17 cellular contexts compared by ENCODE assay signal in the genomic region with DNA sequence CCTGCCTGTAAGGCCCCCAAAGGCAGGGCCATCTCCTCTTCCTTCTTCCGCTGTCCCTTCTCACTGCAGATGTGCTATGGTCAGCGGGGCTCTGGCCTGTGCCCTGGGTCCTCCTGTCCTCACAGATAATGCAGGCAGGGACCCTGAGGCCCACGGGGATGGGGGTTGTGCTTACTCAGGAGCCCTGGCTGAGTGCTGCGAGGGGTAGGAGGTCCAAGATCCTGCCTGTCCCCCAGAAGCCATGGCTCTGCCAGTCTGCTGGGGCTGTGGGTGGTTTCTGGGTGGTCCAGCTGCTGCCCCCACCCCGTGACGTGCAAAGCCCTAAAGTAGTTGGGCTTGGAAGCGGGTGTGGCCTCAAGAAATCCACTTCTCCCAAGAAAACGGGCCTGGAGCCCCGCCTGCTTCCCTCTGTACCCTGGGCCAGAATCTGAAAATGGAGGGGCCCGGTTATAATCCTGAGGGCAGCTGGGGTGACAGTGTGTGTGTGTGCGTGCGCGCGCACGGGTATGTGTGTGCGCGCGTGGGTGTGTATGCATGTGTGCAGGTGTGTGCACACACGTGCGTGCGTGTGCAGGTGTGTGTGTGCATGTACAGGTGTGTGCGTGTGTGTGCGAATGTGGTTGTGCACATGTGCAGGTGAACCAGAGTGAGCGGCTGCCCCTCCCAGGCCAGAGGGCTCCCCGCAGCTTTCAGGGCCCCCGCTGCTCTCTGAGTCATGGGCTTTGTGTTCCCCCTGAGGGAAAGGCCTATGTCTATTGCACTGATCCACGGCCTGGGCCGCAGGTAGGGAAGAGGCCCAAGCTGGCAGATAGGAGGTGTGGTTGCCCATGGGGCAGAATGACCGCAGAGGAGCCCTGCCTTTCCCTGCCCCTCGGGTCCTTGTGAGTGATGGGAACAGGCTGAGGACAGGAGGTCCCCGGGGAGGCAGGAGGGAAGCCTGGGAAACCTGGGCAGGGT. TPM values are rescaled to one million over a fixed set of nuclear protein-coding genes. Genes with fewer than 3 reads are reported as not detected.
DNase-seq lines count a peak whose midpoint lies in the region; ATAC-seq and TF ChIP-seq lines count a peak whose summit lies in the region.
"Had no signal": no experiment of that assay in that cellular context is flagged by ENCODE, and none has a peak within 500 bp of the region (broad histone marks: within the 10 kb centered on the region; RNA-seq: fewer than 3 reads in every experiment).

No MANE protein-coding gene starts in this region.

- no peaks in the 10 kb centered on the region for H3K36me3 Mint-ChIP-seq in GM23338 (ENCODE audit: low read depth)
- H3K36me3 Mint-ChIP-seq in progenitor cell of endocrine pancreas (ENCODE audit: insufficient read depth) = no peaks in the 10 kb centered on the region
- peaks cover 41% of the 10 kb centered on the region for H3K36me3 Mint-ChIP-seq in Calu3 (ENCODE audit: insufficient read depth, unreplicated experiment)

- BruUV-seq in Calu3 (replicated peaks; lab: Mats Ljungman, UMichigan) = no TSS peak

- no peaks in the 10 kb centered on the region; the same call in 2 of the 3 replicates for H3K9me3 Mint-ChIP-seq in GM23338
- no peaks in the 10 kb centered on the region for H3K9me3 Mint-ChIP-seq in progenitor cell of endocrine pancreas (ENCODE audit: low read depth)
- H3K9me3 Mint-ChIP-seq in Calu3 (ENCODE audit: low read depth, unreplicated experiment) = no peaks in the 10 kb centered on the region

- H3K9me3 ChIP-seq in BLaER1 = no peaks in the 10 kb centered on the region

- intact Hi-C loops in dorsolateral prefrontal cortex (cut with DNase I) (no loop called here), Calu3 (cut with micrococcal nuclease; ENCODE audit: unreplicated experiment) (no loop called here)

- H4K20me1 ChIP-seq in BLaER1 (peaks cover 54% of the 10 kb centered on the region), GM23338 (replicated peaks; ENCODE audit: insufficient read depth) (no peaks in the 10 kb centered on the region)

- H2AFZ ChIP-seq in GM23338 = no peak overlapping the region

- H3K4me1 ChIP-seq in BLaER1 (peaks cover 69% of the 10 kb centered on the region), GM23338 (ENCODE audit: insufficient read depth) (no peaks in the 10 kb centered on the region)

- H3K4me3 Mint-ChIP-seq in GM23338 (no peak overlapping the region), progenitor cell of endocrine pancreas (ENCODE audit: low read depth) (no peak overlapping the region), Calu3 (ENCODE audit: low read depth, unreplicated experiment) (no peak overlapping the region)

- H3K4me2 ChIP-seq in BLaER1 (no peak overlapping the region), GM23338 (no peak overlapping the region)
- H3K4me2 ChIP-seq: KMS-11 had no signal

- CTCF ChIA-PET in Calu3 (lab: Charles Lee) = no interaction called here

- DNase-seq in GM23338 (ENCODE audit: low spot score) = no peak
- no peak for DNase-seq in dorsolateral prefrontal cortex
- DNase-seq in progenitor cell of endocrine pancreas (ENCODE audit: low spot score, unreplicated experiment) = no peak
- no peak for DNase-seq in NCI-H2081 (lab: John Stamatoyannopoulos, UW)
- DNase-seq in Calu3 = no peak
- no peak for DNase-seq in T-helper 1 cell
- DNase-seq in HuH-7.5 (ENCODE audit: low spot score) = no peak
- DNase-seq: DMS53, GOT3, NCI-H1092, NCI-H146, NCI-H510A treated with DMSO at 0.1 percent for 48 hours had no signal

- H3K4me3 ChIP-seq in BLaER1 = no peak overlapping the region
- no peak overlapping the region for H3K4me3 ChIP-seq in GM23338
- no peak overlapping the region for H3K4me3 ChIP-seq in dorsolateral prefrontal cortex
- H3K4me3 ChIP-seq: SK-N-MC had no signal

- H3K9me2 ChIP-seq in GM23338 (ENCODE audit: insufficient read depth) = no peaks in the 10 kb centered on the region

- no peaks in the 10 kb centered on the region for H3F3A ChIP-seq in GM23338 (replicated peaks; ENCODE audit: low read depth)

- H3K9ac ChIP-seq in BLaER1 = no peak overlapping the region
- H3K9ac ChIP-seq: KMS-11 had no signal

- ATAC-seq in GM23338 = peak; percentile 5; the same call in 2 of the 3 replicates

- H3K27me3 ChIP-seq in BLaER1 (no peaks in the 10 kb centered on the region), GM23338 (ENCODE audit: insufficient read depth) (no peaks in the 10 kb centered on the region), dorsolateral prefrontal cortex (no peaks in the 10 kb centered on the region)

- H3K36me3 ChIP-seq in BLaER1 = no peaks in the 10 kb centered on the region
- no peaks in the 10 kb centered on the region for H3K36me3 ChIP-seq in GM23338 (ENCODE audit: insufficient read depth)

- no peaks in the 10 kb centered on the region for H3K79me2 ChIP-seq in GM23338 (replicated peaks; ENCODE audit: insufficient read depth)

- peaks cover 7% of the 10 kb centered on the region; the same call in 2 of the 3 replicates for H3K4me1 Mint-ChIP-seq in GM23338
- peaks cover 15% of the 10 kb centered on the region for H3K4me1 Mint-ChIP-seq in progenitor cell of endocrine pancreas (ENCODE audit: low read depth)
- H3K4me1 Mint-ChIP-seq in Calu3 (ENCODE audit: low read depth, unreplicated experiment) = peaks cover 59% of the 10 kb centered on the region

- TF ChIP-seq CTCF in GM23338 (conservative IDR thresholded peaks at IDR 0.05; ENCODE audit: low read depth in 2 of 2) (no peak), dorsolateral prefrontal cortex (IDR thresholded peaks at IDR 0.05 in 54 of 56, conservative IDR thresholded peaks at IDR 0.05 in 2 of 56; ENCODE audit: low read depth in 1 of 56, partially characterized antibody in 56 of 56) (no peak), progenitor cell of endocrine pancreas (IDR thresholded peaks at IDR 0.05; ENCODE audit: unreplicated experiment) (no peak), Calu3 (IDR thresholded peaks at IDR 0.05; ENCODE audit: unreplicated experiment) (no peak)

- 0 out of 2 replicates have a peak overlapping the region, but pooled peaks have one; percentile 55 for H3K27ac ChIP-seq in BLaER1
- H3K27ac ChIP-seq in GM23338 (ENCODE audit: low read depth) = no peak overlapping the region
- H3K27ac ChIP-seq in dorsolateral prefrontal cortex = peak overlapping the region in 44 of 59 donors; percentile 12 to 88 (median 73)
- H3K27ac ChIP-seq: KMS-11, SK-N-MC had no signal

- H3K27ac Mint-ChIP-seq in GM23338 (no peak overlapping the region; the same call in 1 of the 2 replicates), progenitor cell of endocrine pancreas (peak overlapping the region; percentile 62), Calu3 (ENCODE audit: unreplicated experiment) (no peak overlapping the region)

- H3K27me3 Mint-ChIP-seq in GM23338 (ENCODE audit: insufficient read depth, low read depth, poor library complexity) (peaks cover 21% of the 10 kb centered on the region), progenitor cell of endocrine pancreas (peaks cover 7% of the 10 kb centered on the region), Calu3 (ENCODE audit: unreplicated experiment) (no peaks in the 10 kb centered on the region)

TF ChIP-seq in GM23338, 12 proteins besides CTCF, POLR2A, EP300 and RAD21 (continues in another document):
- no peak for TF ChIP-seq JUNB (IDR thresholded peaks at IDR 0.05; ENCODE audit: unreplicated experiment)

RNA-seq across cellular contexts. Expression of a gene that starts 13.8 kb away (rescaled TPM):
- total RNA-seq in GM23338 (2014; rRNA removed; shearing (Covaris generic)) = 0.78 and 2.3 TPM in 2 replicates
- polyA plus RNA-seq in GM23338 (2016; fragmentation: Nextera tagmentation; extraction: Ambion mirVana) = 1.4 and 1.7 TPM in 2 replicates
- total RNA-seq in dorsolateral prefrontal cortex (100 to 1,000 TPM in 4 of 120 experiments, 10 to 100 TPM in 116; 41.1 to 115 (median 69.7) TPM), progenitor cell of endocrine pancreas (0.60 and 1.5 TPM in 2 replicates), Calu3 (2022) (63.4 and 104 TPM in 2 replicates)
- total RNA-seq: A673 had no signal

RNA-seq across cellular contexts. Expression of a gene that starts 42.8 kb away (rescaled TPM):
- total RNA-seq in GM23338 (2014; rRNA removed; shearing (Covaris generic)) = 169 and 213 TPM in 2 replicates
- polyA plus RNA-seq in GM23338 (2016; fragmentation: Nextera tagmentation; extraction: Ambion mirVana) = 66.4 and 70.7 TPM in 2 replicates
- 100 to 1,000 TPM in 2 of 120 experiments, 10 to 100 TPM in 118; 49.9 to 110 (median 68.5) TPM for total RNA-seq in dorsolateral prefrontal cortex
- total RNA-seq in progenitor cell of endocrine pancreas = 55.2 and 55.6 TPM in 2 replicates
- 61.6 and 64.2 TPM in 2 replicates for total RNA-seq in Calu3 (2022)

RNA-seq across cellular contexts. Expression of a gene that starts 47.9 kb away (rescaled TPM):
- total RNA-seq in GM23338 (2014; rRNA removed; shearing (Covaris generic)) = 0.24 TPM in 1 of 2 replicates, not detected in the other
- polyA plus RNA-seq in GM23338 (2016; fragmentation: Nextera tagmentation; extraction: Ambion mirVana) = 0.12 TPM in 1 of 2 replicates, not detected in the other
- total RNA-seq in dorsolateral prefrontal cortex = under 1 TPM in 1 of 120 experiments, not detected in 119; 0.29 TPM
- not detected in 2 replicates for total RNA-seq in progenitor cell of endocrine pancreas
- 1.1 and 1.8 TPM in 2 replicates for total RNA-seq in Calu3 (2022)
- total RNA-seq: A673, M059J had no signal

Comparison
In these comparisons a context has a peak if more than half of its experiments do, and no peak if none do; other contexts are left out.
1. RNA of a gene that starts 13.8 kb away (total RNA-seq): 41.1 to 115 TPM in dorsolateral prefrontal cortex and 63.4 to 104 TPM in Calu3; 0.78 to 2.3 TPM in GM23338 and 0.60 to 1.5 TPM in progenitor cell of endocrine pancreas; every median in the first group is over 10 times any median in the second.